Comparison of ENCODE assay signal across 1 cellular context in the genomic region with DNA sequence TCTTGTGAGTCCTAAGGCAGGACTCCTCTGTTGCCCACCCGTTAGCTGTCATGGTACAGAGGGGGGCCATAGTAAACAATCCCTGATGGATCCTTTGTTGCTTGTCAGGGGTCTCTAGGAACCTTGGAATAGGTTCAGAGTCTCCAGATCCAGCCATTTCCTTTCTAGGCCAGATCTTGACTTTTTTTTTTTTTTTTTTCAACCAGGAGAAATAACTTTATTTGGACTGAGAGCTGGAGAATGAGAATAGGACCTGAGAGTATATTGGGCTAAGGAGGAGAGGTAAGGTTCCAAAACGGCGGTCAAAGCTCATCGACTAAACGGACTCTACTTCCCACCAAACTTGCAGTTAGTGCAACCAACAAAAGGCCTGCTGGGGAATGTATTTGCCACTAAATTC.
TF ChIP-seq lines count a peak whose summit lies in the region.

No MANE protein-coding gene starts in this region.

TF ChIP-seq in HepG2, 621 proteins besides CTCF, POLR2A, EP300 and RAD21:
- TF ChIP-seq, protein P1, sequence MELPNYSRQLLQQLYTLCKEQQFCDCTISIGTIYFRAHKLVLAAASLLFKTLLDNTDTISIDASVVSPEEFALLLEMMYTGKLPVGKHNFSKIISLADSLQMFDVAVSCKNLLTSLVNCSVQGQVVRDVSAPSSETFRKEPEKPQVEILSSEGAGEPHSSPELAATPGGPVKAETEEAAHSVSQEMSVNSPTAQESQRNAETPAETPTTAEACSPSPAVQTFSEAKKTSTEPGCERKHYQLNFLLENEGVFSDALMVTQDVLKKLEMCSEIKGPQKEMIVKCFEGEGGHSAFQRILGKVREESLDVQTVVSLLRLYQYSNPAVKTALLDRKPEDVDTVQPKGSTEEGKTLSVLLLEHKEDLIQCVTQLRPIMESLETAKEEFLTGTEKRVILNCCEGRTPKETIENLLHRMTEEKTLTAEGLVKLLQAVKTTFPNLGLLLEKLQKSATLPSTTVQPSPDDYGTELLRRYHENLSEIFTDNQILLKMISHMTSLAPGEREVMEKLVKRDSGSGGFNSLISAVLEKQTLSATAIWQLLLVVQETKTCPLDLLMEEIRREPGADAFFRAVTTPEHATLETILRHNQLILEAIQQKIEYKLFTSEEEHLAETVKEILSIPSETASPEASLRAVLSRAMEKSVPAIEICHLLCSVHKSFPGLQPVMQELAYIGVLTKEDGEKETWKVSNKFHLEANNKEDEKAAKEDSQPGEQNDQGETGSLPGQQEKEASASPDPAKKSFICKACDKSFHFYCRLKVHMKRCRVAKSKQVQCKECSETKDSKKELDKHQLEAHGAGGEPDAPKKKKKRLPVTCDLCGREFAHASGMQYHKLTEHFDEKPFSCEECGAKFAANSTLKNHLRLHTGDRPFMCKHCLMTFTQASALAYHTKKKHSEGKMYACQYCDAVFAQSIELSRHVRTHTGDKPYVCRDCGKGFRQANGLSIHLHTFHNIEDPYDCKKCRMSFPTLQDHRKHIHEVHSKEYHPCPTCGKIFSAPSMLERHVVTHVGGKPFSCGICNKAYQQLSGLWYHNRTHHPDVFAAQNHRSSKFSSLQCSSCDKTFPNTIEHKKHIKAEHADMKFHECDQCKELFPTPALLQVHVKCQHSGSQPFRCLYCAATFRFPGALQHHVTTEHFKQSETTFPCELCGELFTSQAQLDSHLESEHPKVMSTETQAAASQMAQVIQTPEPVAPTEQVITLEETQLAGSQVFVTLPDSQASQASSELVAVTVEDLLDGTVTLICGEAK (IDR thresholded peaks at IDR 0.05) = peak; percentile 69
- TF ChIP-seq, protein P1 (CRISPR knock-in tag; IDR thresholded peaks at IDR 0.05) = no peak
- TF ChIP-seq, protein P2, sequence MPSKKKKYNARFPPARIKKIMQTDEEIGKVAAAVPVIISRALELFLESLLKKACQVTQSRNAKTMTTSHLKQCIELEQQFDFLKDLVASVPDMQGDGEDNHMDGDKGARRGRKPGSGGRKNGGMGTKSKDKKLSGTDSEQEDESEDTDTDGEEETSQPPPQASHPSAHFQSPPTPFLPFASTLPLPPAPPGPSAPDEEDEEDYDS (CRISPR knock-in tag; IDR thresholded peaks at IDR 0.05) = no peak
